ENCODE assay signal across 1 cellular context in genomic region chr10:119393845-119394244, GRCh38.
TF ChIP-seq lines count a peak whose summit lies in the region.

No MANE protein-coding gene starts in this region.

TF ChIP-seq in GM12878, 131 proteins besides CTCF, POLR2A, EP300 and RAD21:
- no peak for TF ChIP-seq WRNIP1 (IDR thresholded peaks at IDR 0.05; ENCODE audit: borderline replicate concordance, low read depth, low read length)
- TF ChIP-seq EGR1 (IDR thresholded peaks at IDR 0.05; ENCODE audit: borderline replicate concordance in 1 of 2, low read depth in 2 of 2, low read length in 2 of 2) = peak; percentile 45 to 67; a peak in 1 of 3 replicates
- 0 out of 2 replicates have a peak, but pooled peaks have one; percentile 6 for TF ChIP-seq ATF7 (IDR thresholded peaks at IDR 0.05; ENCODE audit: low read depth)
- TF ChIP-seq ZNF207 (IDR thresholded peaks at IDR 0.05; ENCODE audit: borderline replicate concordance) = no peak
TF ChIP-seq in GM12878: peak in this region for 2.
